18 cellular contexts compared by ENCODE assay signal in genomic region chr11:88447285-88447684, GRCh38.
DNase-seq lines count a peak whose midpoint lies in the region.
"Had no signal": no experiment of that assay in that cellular context is flagged by ENCODE, and none has a peak within 500 bp of the region (broad histone marks: within the 10 kb centered on the region; RNA-seq: fewer than 3 reads in every experiment).

No MANE protein-coding gene starts in this region.

- no peaks in the 10 kb centered on the region for H3K79me2 ChIP-seq in Karpas-422 (ENCODE audit: low read length)

- no peak overlapping the region for H3K4me3 ChIP-seq in Karpas-422 (ENCODE audit: low read length)
- H3K4me3 ChIP-seq: BLaER1 treated with 17β-estradiol and CSF1 and Interleukin-3, amounts not matched to agents 10 nM and 100 nM; Peyer's patch had no signal

- H3K27me3 ChIP-seq in Karpas-422 (ENCODE audit: low read length), result 0 out of 2 replicates have a peak, but pooled peaks cover 6% of the 10 kb centered on the region
- H3K27me3 ChIP-seq: BLaER1 treated with 17β-estradiol and CSF1 and Interleukin-3, amounts not matched to agents 10 nM and 100 nM; Peyer's patch had no signal

- H4K20me1 ChIP-seq in Karpas-422 (ENCODE audit: insufficient read depth, low read depth, low read length), result no peaks in the 10 kb centered on the region
- H4K20me1 ChIP-seq: BLaER1 treated with 17β-estradiol and CSF1 and Interleukin-3, amounts not matched to agents 10 nM and 100 nM had no signal

- peaks cover 8% of the 10 kb centered on the region for H3K4me1 ChIP-seq in Karpas-422 (ENCODE audit: low read length)
- H3K4me1 ChIP-seq: Peyer's patch had no signal

- H3K9me2 ChIP-seq in Karpas-422 (replicated peaks; ENCODE audit: insufficient read depth, low read length), result no peaks in the 10 kb centered on the region

- H3K9me3 ChIP-seq in Karpas-422 (ENCODE audit: low read length), result no peaks in the 10 kb centered on the region
- H3K9me3 ChIP-seq: Peyer's patch had no signal

- peak; percentile 37 to 49 for DNase-seq in NOMO-1 (lab: John Stamatoyannopoulos, UW; ENCODE audit: unreplicated experiment in 2 of 2)
- DNase-seq in NOMO-1 treated with dmso at 0.1 percent for 144 hours (lab: John Stamatoyannopoulos, UW; ENCODE audit: unreplicated experiment), result no peak
- DNase-seq in KBM-7, result peak; percentile 46
- DNase-seq in SKM-1 (lab: John Stamatoyannopoulos, UW; ENCODE audit: unreplicated experiment), result peak; percentile 18
- peak; percentile 13 for DNase-seq in medulla oblongata (ENCODE audit: extremely low spot score)
- no peak for DNase-seq in EL
- no peak for DNase-seq in stimulated activated CD4-positive, alpha-beta T cell treated with anti-CD3 and anti-CD28 coated beads, Interleukin-4, amount 100 ng/mL, for 1 hour
- no peak for DNase-seq in Karpas-422
- DNase-seq: 8988T, GOT3, HFFc6, NCI-H1436 treated with DMSO at 0.1 percent for 48 hours, NCI-H2081 treated with DMSO at 0.1 percent for 48 hours, NCI-H2227 treated with DMSO at 0.1 percent for 48 hours, NCI-H526 treated with DMSO at 0.1 percent for 48 hours, Peyer's patch, SHP77 treated with DMSO at 0.1 percent for 48 hours had no signal

- no peaks in the 10 kb centered on the region for H3K36me3 ChIP-seq in Karpas-422 (ENCODE audit: insufficient read depth, low read length)
- H3K36me3 ChIP-seq: BLaER1 treated with 17β-estradiol and CSF1 and Interleukin-3, amounts not matched to agents 10 nM and 100 nM; Peyer's patch had no signal

- H3K9ac ChIP-seq in Karpas-422 (ENCODE audit: low read length), result no peak overlapping the region
- H3K9ac ChIP-seq: BLaER1 treated with 17β-estradiol and CSF1 and Interleukin-3, amounts not matched to agents 10 nM and 100 nM had no signal

- in situ Hi-C loops in KBM-7 (cut with MboI; ENCODE audit: low pct_unique_long_range_greater_than_20kb, low sequenced_read_pairs), result no loop called here

- H3K4me2 ChIP-seq in Karpas-422 (ENCODE audit: low read depth, low read length, poor library complexity, severe bottlenecking), result no peak overlapping the region

- H3K27ac ChIP-seq in Karpas-422 (ENCODE audit: low read length), result no peak overlapping the region
- H3K27ac ChIP-seq: BLaER1 treated with 17β-estradiol and CSF1 and Interleukin-3, amounts not matched to agents 10 nM and 100 nM; Peyer's patch had no signal

- no peak overlapping the region for H2AFZ ChIP-seq in Karpas-422 (ENCODE audit: low read length)

Comparison
In these comparisons a context has a peak if more than half of its experiments do, and no peak if none do; other contexts are left out.
1. DNase-seq: peak in NOMO-1 (2 of 2), KBM-7 (single experiment), SKM-1 (single experiment) and medulla oblongata (single experiment); none in NOMO-1 treated with dmso at 0.1 percent for 144 hours (single experiment), EL (single experiment), stimulated activated CD4-positive, alpha-beta T cell treated with anti-CD3 and anti-CD28 coated beads, Interleukin-4, amount 100 ng/mL, for 1 hour (single experiment) and Karpas-422 (single experiment).